14 cellular contexts compared by ENCODE assay signal in the genomic region with DNA sequence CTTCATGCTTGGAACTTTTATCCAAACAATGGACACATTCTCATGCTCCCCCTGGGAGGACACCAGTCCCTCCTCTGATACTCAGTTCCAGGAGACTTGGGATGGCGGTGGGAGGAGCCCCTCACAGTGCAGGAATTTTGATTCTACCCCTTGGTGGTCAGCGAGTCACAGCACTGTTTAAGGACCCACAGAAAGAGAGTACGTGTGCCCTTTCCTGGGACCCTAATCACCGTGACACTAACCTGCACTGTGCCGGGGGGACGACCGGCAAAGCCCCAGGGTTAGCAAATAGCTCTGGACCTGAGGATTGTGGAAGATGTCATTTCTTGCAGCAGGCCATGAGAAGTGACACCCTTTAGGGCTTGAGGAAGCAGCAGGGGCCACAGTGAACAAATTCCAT.
"Had no signal": no experiment of that assay in that cellular context is flagged by ENCODE, and none has a peak within 500 bp of the region (broad histone marks: within the 10 kb centered on the region; RNA-seq: fewer than 3 reads in every experiment).

No MANE protein-coding gene starts in this region.

- H3K4me3 ChIP-seq: dorsolateral prefrontal cortex, heart right ventricle, right lobe of liver, suprapubic skin had no signal

- H3K27ac ChIP-seq: right lobe of liver, suprapubic skin had no signal

- H3K4me3 Mint-ChIP-seq: activated CD8-positive, alpha-beta memory T cell treated with anti-CD3 and anti-CD28 coated beads, Interleukin-2, amount 10 ng/mL, durations not matched to agents 7 days and 5 days; activated naive CD8-positive, alpha-beta T cell; activated T-cell treated with anti-CD3 and anti-CD28 coated beads, Interleukin-2, amount 50 U/mL, for 4 hours had no signal

- H3K27me3 ChIP-seq: right lobe of liver, suprapubic skin had no signal

- ATAC-seq: activated CD8-positive, alpha-beta memory T cell treated with anti-CD3 and anti-CD28 coated beads, Interleukin-2, amount 10 ng/mL, durations not matched to agents 7 days and 5 days; activated T-cell treated with anti-CD3 and anti-CD28 coated beads, Interleukin-2, amount 50 U/mL, for 4 hours; esophagus mucosa; left ventricle myocardium superior; right lobe of liver had no signal

- FAIRE-seq: islet of Langerhans had no signal

- H3K9me3 ChIP-seq: heart right ventricle, right lobe of liver, suprapubic skin had no signal

- H3K36me3 ChIP-seq: heart right ventricle, right lobe of liver, suprapubic skin had no signal

- DNase-seq: activated CD8-positive, alpha-beta memory T cell treated with anti-CD3 and anti-CD28 coated beads, Interleukin-2, amount 10 ng/mL, durations not matched to agents 7 days and 5 days; activated gamma-delta T cell; activated T-cell treated with anti-CD3 and anti-CD28 coated beads, Interleukin-2, amount 50 U/mL, for 4 hours; dorsolateral prefrontal cortex; heart right ventricle; left ventricle myocardium superior; right lobe of liver; stimulated activated CD4-positive, alpha-beta T cell treated with anti-CD3 and anti-CD28 coated beads, Interleukin-12 subunit alpha, Interleukin-12 subunit beta, amount 100 ng/mL, for 4 hours; stimulated activated naive CD4-positive, alpha-beta T cell had no signal

- H3K9me3 Mint-ChIP-seq: activated T-cell treated with anti-CD3 and anti-CD28 coated beads, Interleukin-2, amount 50 U/mL, for 4 hours had no signal

- H3K36me3 Mint-ChIP-seq: activated naive CD8-positive, alpha-beta T cell had no signal

- H3K27ac Mint-ChIP-seq: activated CD8-positive, alpha-beta memory T cell treated with anti-CD3 and anti-CD28 coated beads, Interleukin-2, amount 10 ng/mL, durations not matched to agents 7 days and 5 days; activated naive CD8-positive, alpha-beta T cell; progenitor cell of endocrine pancreas had no signal

- H3K4me1 ChIP-seq: right lobe of liver had no signal
